Comparison of ENCODE assay signal across 1 cellular context in the genomic region with DNA sequence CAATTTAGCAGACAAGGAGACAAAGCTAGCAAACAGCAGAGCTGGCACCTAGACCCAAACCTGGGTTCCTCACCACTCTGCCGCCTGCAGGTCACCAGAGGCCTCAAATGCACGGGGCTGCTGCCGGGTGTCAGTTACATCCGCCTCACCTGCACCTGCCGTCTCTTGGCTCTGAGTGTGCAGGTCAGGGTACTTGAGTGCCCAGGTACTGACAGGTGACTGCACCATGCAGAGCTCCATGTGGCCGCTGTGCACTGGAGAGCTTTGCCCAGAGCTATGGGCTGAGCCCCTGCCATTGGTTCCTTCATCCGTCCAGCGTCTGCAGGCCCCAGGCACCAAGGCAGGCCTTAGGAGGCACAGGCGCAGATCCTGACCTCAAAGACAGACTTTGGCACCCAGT.
TF ChIP-seq lines count a peak whose summit lies in the region.

No MANE protein-coding gene starts in this region.

TF ChIP-seq in HepG2, 621 proteins besides CTCF, POLR2A, EP300 and RAD21 (continued from another document):
- TF ChIP-seq, protein P1, sequence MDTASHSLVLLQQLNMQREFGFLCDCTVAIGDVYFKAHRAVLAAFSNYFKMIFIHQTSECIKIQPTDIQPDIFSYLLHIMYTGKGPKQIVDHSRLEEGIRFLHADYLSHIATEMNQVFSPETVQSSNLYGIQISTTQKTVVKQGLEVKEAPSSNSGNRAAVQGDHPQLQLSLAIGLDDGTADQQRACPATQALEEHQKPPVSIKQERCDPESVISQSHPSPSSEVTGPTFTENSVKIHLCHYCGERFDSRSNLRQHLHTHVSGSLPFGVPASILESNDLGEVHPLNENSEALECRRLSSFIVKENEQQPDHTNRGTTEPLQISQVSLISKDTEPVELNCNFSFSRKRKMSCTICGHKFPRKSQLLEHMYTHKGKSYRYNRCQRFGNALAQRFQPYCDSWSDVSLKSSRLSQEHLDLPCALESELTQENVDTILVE (CRISPR knock-in tag; IDR thresholded peaks at IDR 0.05): no peak
